In the genomic region with DNA sequence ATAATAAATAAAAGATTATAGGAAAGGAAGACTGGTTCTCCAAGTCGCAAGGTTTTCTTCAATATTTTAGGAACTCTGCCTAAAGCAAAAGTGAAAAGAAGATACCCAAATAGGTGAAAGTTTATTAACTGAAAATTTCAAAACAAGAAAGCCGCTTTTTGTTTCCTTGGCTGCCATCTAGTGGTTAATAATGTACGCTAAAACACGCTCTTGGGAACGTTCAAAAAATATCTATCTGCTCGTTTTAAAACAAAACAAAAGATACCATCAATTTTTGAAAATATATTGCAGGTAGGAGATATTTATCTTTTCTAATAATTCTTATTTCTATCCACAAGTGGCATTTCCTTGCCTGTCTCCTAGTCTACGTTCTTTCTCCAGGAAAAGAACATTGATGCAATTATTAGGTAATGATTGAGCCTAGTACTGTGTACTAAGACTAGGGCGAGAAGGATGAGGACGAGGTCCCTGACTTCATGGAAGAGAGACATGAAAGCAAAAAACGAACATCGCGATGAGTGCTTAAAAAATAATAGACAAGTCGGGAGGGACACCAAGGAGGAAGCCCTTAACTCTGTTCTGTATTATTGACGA, we compare ENCODE assay signal across 8 cellular contexts.
DNase-seq lines count a peak whose midpoint lies in the region; ATAC-seq and TF ChIP-seq lines count a peak whose summit lies in the region.

No MANE protein-coding gene starts in this region.

- H3K9me2 ChIP-seq in neural cell (ENCODE audit: insufficient read depth, low read length): no peaks in the 10 kb centered on the region

- TF ChIP-seq EP300 in neural cell (conservative IDR thresholded peaks at IDR 0.05; ENCODE audit: poor library complexity, severe bottlenecking): no peak

- intact Hi-C loops in activated T-helper 1 cell treated with anti-CD3 and anti-CD28 coated beads, Interleukin-12 subunit alpha, Interleukin-12 subunit beta, Interleukin-2, Interleukin-4 antibody, amounts not matched to agents 30 ng/mL and 10 ng/mL and 1 ng/mL, durations not matched to agents 14 hours and 24 hours and 36 hours (cut with micrococcal nuclease): loop anchor here (1.0 to 5.0 kb wide), 3 partner anchors 136 to 1094 kb away; no protein-coding TSS in a partner anchor

- peak; percentile 56 for TF ChIP-seq CTCF in GM12865 (IDR thresholded peaks at IDR 0.05; ENCODE audit: insufficient read depth, low read depth, low read length, missing control alignments)
- peak; percentile 60 for TF ChIP-seq CTCF in coronary artery (IDR thresholded peaks at IDR 0.05)
- peak; percentile 77 for TF ChIP-seq CTCF in neural cell (IDR thresholded peaks at IDR 0.05; ENCODE audit: poor library complexity, severe bottlenecking)

- no peaks in the 10 kb centered on the region for H4K20me1 ChIP-seq in neural cell (ENCODE audit: insufficient read depth)

- peak; percentile 41 for DNase-seq in A172 (ENCODE audit: low spot score)
- peak; percentile 38 for DNase-seq in GM12865 (ENCODE audit: low read depth)
- peak; percentile 31 for DNase-seq in NCI-H460 (ENCODE audit: extremely low read depth, low read depth)
- DNase-seq in coronary artery (ENCODE audit: low spot score): no peak
- no peak for DNase-seq in stimulated activated CD4-positive, alpha-beta T cell treated with anti-CD3 and anti-CD28 coated beads, Interleukin-4, amount 100 ng/mL, for 4 hours
- no peak for DNase-seq in activated T-helper 1 cell treated with anti-CD3 and anti-CD28 coated beads, Interleukin-12 subunit alpha, Interleukin-12 subunit beta, Interleukin-2, Interleukin-4 antibody, amounts not matched to agents 30 ng/mL and 10 ng/mL and 1 ng/mL, durations not matched to agents 14 hours and 24 hours and 36 hours (ENCODE audit: low spot score)

- H3K4me1 Mint-ChIP-seq in activated T-helper 1 cell treated with anti-CD3 and anti-CD28 coated beads, Interleukin-12 subunit alpha, Interleukin-12 subunit beta, Interleukin-2, Interleukin-4 antibody, amounts not matched to agents 30 ng/mL and 10 ng/mL and 1 ng/mL, durations not matched to agents 14 hours and 24 hours and 36 hours (ENCODE audit: low read depth): no peaks in the 10 kb centered on the region

- TF ChIP-seq RAD21 in neural cell (conservative IDR thresholded peaks at IDR 0.05): peak; percentile 80

- no peaks in the 10 kb centered on the region for H3K36me3 ChIP-seq in neural cell (ENCODE audit: insufficient read depth, low read length)

- no peaks in the 10 kb centered on the region for H3K36me3 Mint-ChIP-seq in activated T-helper 1 cell treated with anti-CD3 and anti-CD28 coated beads, Interleukin-12 subunit alpha, Interleukin-12 subunit beta, Interleukin-2, Interleukin-4 antibody, amounts not matched to agents 30 ng/mL and 10 ng/mL and 1 ng/mL, durations not matched to agents 14 hours and 24 hours and 36 hours (ENCODE audit: low read depth)

- H3K9me3 Mint-ChIP-seq in activated T-helper 1 cell treated with anti-CD3 and anti-CD28 coated beads, Interleukin-12 subunit alpha, Interleukin-12 subunit beta, Interleukin-2, Interleukin-4 antibody, amounts not matched to agents 30 ng/mL and 10 ng/mL and 1 ng/mL, durations not matched to agents 14 hours and 24 hours and 36 hours: no peaks in the 10 kb centered on the region

- ATAC-seq in HG02884 (IDR thresholded peaks at IDR 0.05; ENCODE audit: unreplicated experiment): no peak

- no peaks in the 10 kb centered on the region for H3F3A ChIP-seq in neural cell (ENCODE audit: insufficient read depth, low read length, poor library complexity, severe bottlenecking)

- no peaks in the 10 kb centered on the region for H3K9me3 ChIP-seq in neural cell (ENCODE audit: low read length)

- H3K4me2 ChIP-seq in neural cell (ENCODE audit: low read length): no peak overlapping the region

- H3K27ac ChIP-seq in coronary artery (no peak overlapping the region), neural cell (ENCODE audit: low read length) (no peak overlapping the region)

- no peak overlapping the region for H3K4me3 Mint-ChIP-seq in activated T-helper 1 cell treated with anti-CD3 and anti-CD28 coated beads, Interleukin-12 subunit alpha, Interleukin-12 subunit beta, Interleukin-2, Interleukin-4 antibody, amounts not matched to agents 30 ng/mL and 10 ng/mL and 1 ng/mL, durations not matched to agents 14 hours and 24 hours and 36 hours

- H3K27me3 ChIP-seq in neural cell (ENCODE audit: insufficient read depth, low read depth, low read length): no peaks in the 10 kb centered on the region

- no peak overlapping the region for H3K27ac Mint-ChIP-seq in activated T-helper 1 cell treated with anti-CD3 and anti-CD28 coated beads, Interleukin-12 subunit alpha, Interleukin-12 subunit beta, Interleukin-2, Interleukin-4 antibody, amounts not matched to agents 30 ng/mL and 10 ng/mL and 1 ng/mL, durations not matched to agents 14 hours and 24 hours and 36 hours

- no peak overlapping the region for H3K4me3 ChIP-seq in GM12865 (ENCODE audit: low read depth, low read length)
- H3K4me3 ChIP-seq in coronary artery: no peak overlapping the region
- H3K4me3 ChIP-seq in neural cell (ENCODE audit: low read length): no peak overlapping the region

- H3K27me3 Mint-ChIP-seq in activated T-helper 1 cell treated with anti-CD3 and anti-CD28 coated beads, Interleukin-12 subunit alpha, Interleukin-12 subunit beta, Interleukin-2, Interleukin-4 antibody, amounts not matched to agents 30 ng/mL and 10 ng/mL and 1 ng/mL, durations not matched to agents 14 hours and 24 hours and 36 hours (ENCODE audit: insufficient read depth): no peaks in the 10 kb centered on the region

- H3K9ac ChIP-seq in neural cell (ENCODE audit: low read length): no peak overlapping the region

- no peaks in the 10 kb centered on the region for H3K79me2 ChIP-seq in neural cell (replicated peaks; ENCODE audit: insufficient read depth, low read length)

- H2AFZ ChIP-seq in neural cell (ENCODE audit: low read depth, low read length): no peak overlapping the region

TF ChIP-seq in neural cell, 6 proteins besides CTCF, POLR2A, EP300 and RAD21:
- TF ChIP-seq TAF1 (IDR thresholded peaks at IDR 0.05; ENCODE audit: low read depth) (no peak), SMC3 (conservative IDR thresholded peaks at IDR 0.05; ENCODE audit: poor library complexity) (peak; percentile 84)

Comparison
In these comparisons a context has a peak if more than half of its experiments do, and no peak if none do; other contexts are left out.
1. DNase-seq: peak in A172 (single experiment), GM12865 (single experiment) and NCI-H460 (single experiment); none in coronary artery (single experiment), stimulated activated CD4-positive, alpha-beta T cell treated with anti-CD3 and anti-CD28 coated beads, Interleukin-4, amount 100 ng/mL, for 4 hours (0 of 2) and activated T-helper 1 cell treated with anti-CD3 and anti-CD28 coated beads, Interleukin-12 subunit alpha, Interleukin-12 subunit beta, Interleukin-2, Interleukin-4 antibody, amounts not matched to agents 30 ng/mL and 10 ng/mL and 1 ng/mL, durations not matched to agents 14 hours and 24 hours and 36 hours (single experiment).
2. Peak in every context shown above with its lines, with median percentiles within 50 percentile points of each other: CTCF ChIP-seq.